In the genomic region with DNA sequence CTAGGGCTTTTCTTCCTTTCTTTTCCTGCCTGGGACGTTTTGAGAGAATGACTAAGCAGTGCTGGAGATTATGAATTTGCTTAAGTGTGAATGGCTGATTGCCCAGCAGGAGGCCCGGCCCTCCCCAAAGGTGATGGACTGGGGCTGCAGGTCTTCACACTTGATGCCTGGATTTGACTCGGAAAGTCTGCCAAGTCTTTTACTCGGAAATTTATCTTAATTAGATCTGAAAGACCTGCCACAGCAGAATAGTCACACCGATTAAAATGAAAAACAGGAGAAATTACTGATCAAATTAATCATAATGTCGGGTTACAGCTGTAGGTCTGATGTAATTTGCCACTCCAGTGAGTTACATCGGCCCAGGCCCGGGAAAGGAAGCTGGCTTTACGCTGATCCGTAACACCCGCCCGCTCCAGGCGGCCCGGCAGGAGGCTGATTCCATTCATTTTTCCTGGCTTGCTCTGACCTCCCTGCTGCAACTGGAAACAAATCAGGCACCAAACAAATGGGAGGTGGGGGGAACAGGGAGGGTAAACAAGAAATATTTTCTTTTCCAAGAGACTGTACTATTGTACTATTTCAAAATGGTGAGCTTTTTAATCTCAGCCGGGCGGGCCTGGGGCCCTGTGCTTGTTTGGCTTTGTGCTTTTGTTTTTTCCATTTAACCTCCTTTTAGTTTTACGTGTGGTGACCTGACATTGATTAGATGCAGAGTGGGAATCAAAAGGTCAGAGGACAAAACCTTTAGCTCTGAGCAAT, we compare ENCODE assay signal across 10 cellular contexts.
A peak's percentile ranks its signal among the peaks of the same experiment; 100 is the strongest.
DNase-seq lines count a peak whose midpoint lies in the region; ATAC-seq, FAIRE-seq and TF ChIP-seq lines count a peak whose summit lies in the region.
"Had no signal": no experiment of that assay in that cellular context is flagged by ENCODE, and none has a peak within 500 bp of the region (broad histone marks: within the 10 kb centered on the region; RNA-seq: fewer than 3 reads in every experiment).

No MANE protein-coding gene starts in this region.

- H3K9me3 Mint-ChIP-seq in activated CD8-positive, alpha-beta T cell treated with anti-CD3 and anti-CD28 coated beads, Interleukin-2, amount 10 ng/mL, durations not matched to agents 7 days and 5 days (ENCODE audit: insufficient read depth) = no peaks in the 10 kb centered on the region
- H3K9me3 Mint-ChIP-seq: activated B cell treated with CpG ODN at 0.5 μM for 24 hours had no signal

- H3K27me3 ChIP-seq in adipocyte (replicated peaks; ENCODE audit: control insufficient read depth, insufficient read depth, low read length) = peaks cover 15% of the 10 kb centered on the region
- no peaks in the 10 kb centered on the region for H3K27me3 ChIP-seq in stomach

- POLR2A ChIA-PET in activated CD8-positive, alpha-beta T cell treated with anti-CD3 and anti-CD28 coated beads, Interleukin-2, amount 10 ng/mL, durations not matched to agents 7 days and 5 days (lab: Charles Lee) = no interaction called here

- H3K9ac ChIP-seq in adipocyte (ENCODE audit: low read length) = no peak overlapping the region

- H3K4me3 Mint-ChIP-seq in activated CD8-positive, alpha-beta T cell treated with anti-CD3 and anti-CD28 coated beads, Interleukin-2, amount 10 ng/mL, durations not matched to agents 7 days and 5 days = no peak overlapping the region
- H3K4me3 Mint-ChIP-seq: activated B cell treated with CpG ODN at 0.5 μM for 24 hours had no signal

- DNase-seq in M059J (ENCODE audit: low read depth) = peak; percentile 92
- DNase-seq in adipocyte (ENCODE audit: low read depth) = peak; percentile 6
- peak; percentile 82 for DNase-seq in iPS-NIHi7 (ENCODE audit: extremely low spot score)
- peak; percentile 62 for DNase-seq in stomach
- DNase-seq in activated gamma-delta T cell (lab: John Stamatoyannopoulos, UW) = no peak
- no peak for DNase-seq in GM19239 (ENCODE audit: insufficient read length, low spot score)
- DNase-seq in superior temporal gyrus (ENCODE audit: extremely low spot score) = no peak
- no peak for DNase-seq in activated CD8-positive, alpha-beta T cell treated with anti-CD3 and anti-CD28 coated beads, Interleukin-2, amount 10 ng/mL, durations not matched to agents 7 days and 5 days
- DNase-seq: activated B cell treated with CpG ODN at 0.5 μM for 24 hours; stimulated activated CD4-positive, alpha-beta T cell treated with anti-CD3 and anti-CD28 coated beads, Interleukin-4, amount 100 ng/mL, for 1 hour had no signal

- no peak for TF ChIP-seq EP300 in stomach (IDR thresholded peaks at IDR 0.05)

- H3K4me1 ChIP-seq in adipocyte (ENCODE audit: control insufficient read depth, insufficient read depth, low read length) (peaks cover 3% of the 10 kb centered on the region), stomach (peaks cover 0 to 16% (median 13%) of the 10 kb centered on the region in 4 donors)

- H3K36me3 ChIP-seq in adipocyte (ENCODE audit: control insufficient read depth, insufficient read depth, low read length, severe bottlenecking) (no peaks in the 10 kb centered on the region), stomach (no peaks in the 10 kb centered on the region)

- ATAC-seq in activated CD8-positive, alpha-beta T cell treated with anti-CD3 and anti-CD28 coated beads, Interleukin-2, amount 10 ng/mL, durations not matched to agents 7 days and 5 days = no peak

- peak in 2 of 7 experiments; percentile 8 to 15 for TF ChIP-seq CTCF in stomach (IDR thresholded peaks at IDR 0.05)

- peaks cover 7% of the 10 kb centered on the region for H3K4me1 Mint-ChIP-seq in activated CD8-positive, alpha-beta T cell treated with anti-CD3 and anti-CD28 coated beads, Interleukin-2, amount 10 ng/mL, durations not matched to agents 7 days and 5 days (ENCODE audit: low read depth)

- no peak for FAIRE-seq in GM19239 (lab: Jason Lieb, UNC)

- H3K4me3 ChIP-seq in adipocyte (ENCODE audit: low read length) (no peak overlapping the region), stomach (no peak overlapping the region)

- H3K36me3 Mint-ChIP-seq in activated CD8-positive, alpha-beta T cell treated with anti-CD3 and anti-CD28 coated beads, Interleukin-2, amount 10 ng/mL, durations not matched to agents 7 days and 5 days (ENCODE audit: low read depth) = no peaks in the 10 kb centered on the region

- intact Hi-C loops in stomach (cut with DNase I; ENCODE audit: low total_unique reads) = no loop called here

- WGBS in stomach, 5 donors = 14 to 32% (median 22%) methylated on average over 17 of the region's 17 CpGs

- H3K9me3 ChIP-seq in adipocyte (ENCODE audit: control insufficient read depth, low read length) (no peaks in the 10 kb centered on the region), stomach (no peaks in the 10 kb centered on the region)

- H3K27me3 Mint-ChIP-seq in activated CD8-positive, alpha-beta T cell treated with anti-CD3 and anti-CD28 coated beads, Interleukin-2, amount 10 ng/mL, durations not matched to agents 7 days and 5 days (ENCODE audit: low read depth) = no peaks in the 10 kb centered on the region
- H3K27me3 Mint-ChIP-seq: activated B cell treated with CpG ODN at 0.5 μM for 24 hours had no signal

- CTCF ChIA-PET in activated CD8-positive, alpha-beta T cell treated with anti-CD3 and anti-CD28 coated beads, Interleukin-2, amount 10 ng/mL, durations not matched to agents 7 days and 5 days (lab: Charles Lee) = no interaction called here

- TF ChIP-seq POLR2A in stomach (IDR thresholded peaks at IDR 0.05) = no peak

- peak overlapping the region; percentile 49 to 78 (median 60) for H3K27ac ChIP-seq in stomach

- H3K27ac Mint-ChIP-seq in activated CD8-positive, alpha-beta T cell treated with anti-CD3 and anti-CD28 coated beads, Interleukin-2, amount 10 ng/mL, durations not matched to agents 7 days and 5 days = no peak overlapping the region
- H3K27ac Mint-ChIP-seq: activated B cell treated with CpG ODN at 0.5 μM for 24 hours had no signal

Comparison
In these comparisons a context has a peak if more than half of its experiments do, and no peak if none do; other contexts are left out.
1. DNase-seq: peak in M059J (single experiment), adipocyte (single experiment), iPS-NIHi7 (single experiment) and stomach (single experiment); none in activated gamma-delta T cell (single experiment), GM19239 (single experiment), superior temporal gyrus (single experiment) and activated CD8-positive, alpha-beta T cell treated with anti-CD3 and anti-CD28 coated beads, Interleukin-2, amount 10 ng/mL, durations not matched to agents 7 days and 5 days (single experiment).